ENCODE assay signal across 21 cellular contexts in genomic region chr2:107418713-107419112, GRCh38.
DNase-seq lines count a peak whose midpoint lies in the region; ATAC-seq and TF ChIP-seq lines count a peak whose summit lies in the region.
"Had no signal": no experiment of that assay in that cellular context is flagged by ENCODE, and none has a peak within 500 bp of the region (broad histone marks: within the 10 kb centered on the region; RNA-seq: fewer than 3 reads in every experiment).

No MANE protein-coding gene starts in this region.

- no peaks in the 10 kb centered on the region for H3K9me3 ChIP-seq in CD8-positive, alpha-beta T cell (ENCODE audit: low read length)

- no peaks in the 10 kb centered on the region for H3K27me3 Mint-ChIP-seq in CD8-positive, alpha-beta T cell (ENCODE audit: low read depth)
- H3K27me3 Mint-ChIP-seq: B cell; CD4-positive, CD25-positive, alpha-beta regulatory T cell; T-cell had no signal

- H3K36me3 ChIP-seq in CD8-positive, alpha-beta T cell (ENCODE audit: insufficient read depth, low read length) = no peaks in the 10 kb centered on the region

- H3K4me1 ChIP-seq in CD8-positive, alpha-beta T cell (ENCODE audit: insufficient read depth, low read length) = no peaks in the 10 kb centered on the region

- no peak overlapping the region for H3K4me3 Mint-ChIP-seq in CD8-positive, alpha-beta T cell
- H3K4me3 Mint-ChIP-seq: B cell; CD4-positive, CD25-positive, alpha-beta regulatory T cell; T-cell had no signal

- H3K27ac Mint-ChIP-seq in CD8-positive, alpha-beta T cell = no peak overlapping the region
- H3K27ac Mint-ChIP-seq: B cell; CD4-positive, CD25-positive, alpha-beta regulatory T cell; T-cell had no signal

- H3K27me3 ChIP-seq in CD8-positive, alpha-beta T cell (ENCODE audit: insufficient read depth, low read length) = no peaks in the 10 kb centered on the region

- H3K27ac ChIP-seq in caudate nucleus (ENCODE audit: low read depth, low read length) = no peak overlapping the region
- H3K27ac ChIP-seq in CD8-positive, alpha-beta T cell (ENCODE audit: low read depth, low read length) = no peak overlapping the region
- H3K27ac ChIP-seq: GM23248, RWPE1 had no signal

- DNase-seq in Ammon's horn (ENCODE audit: low spot score) (peak; percentile 4), DMS 273 treated with DMSO at 0.1 percent for 48 hours (lab: John Stamatoyannopoulos, UW) (peak; percentile 44), left kidney (ENCODE audit: low read depth, low spot score) (peak; percentile 17), caudate nucleus (lab: John Stamatoyannopoulos, UW) (no peak), LoVo (ENCODE audit: low spot score) (no peak)
- no peak for DNase-seq in CD8-positive, alpha-beta T cell
- DNase-seq: Calu3; CD4-positive, CD25-positive, alpha-beta regulatory T cell; GDM1; GM23248; HCEC 1CT; NCI-H1048; NCI-H1436 treated with DMSO at 0.1 percent for 48 hours; NCI-H2029 treated with DMSO at 0.1 percent for 48 hours; NCI-H2227 treated with DMSO at 0.1 percent for 48 hours; T-cell had no signal

- intact Hi-C loops in CD8-positive, alpha-beta T cell (cut with DNase I, micrococcal nuclease) = no loop called here

- CTCF ChIA-PET in CD8-positive, alpha-beta T cell (lab: Charles Lee) = no interaction called here

- H3K4me3 ChIP-seq in CD8-positive, alpha-beta T cell (ENCODE audit: low read depth, low read length) = no peak overlapping the region
- H3K4me3 ChIP-seq: GM12878, GM23248, K562 had no signal

- no peaks in the 10 kb centered on the region for H3K4me1 Mint-ChIP-seq in CD8-positive, alpha-beta T cell (ENCODE audit: low read depth)
- H3K4me1 Mint-ChIP-seq: B cell; CD4-positive, CD25-positive, alpha-beta regulatory T cell; T-cell had no signal

- H3K9me3 Mint-ChIP-seq in CD8-positive, alpha-beta T cell = no peaks in the 10 kb centered on the region

- POLR2A ChIA-PET in CD8-positive, alpha-beta T cell (lab: Charles Lee) = no interaction called here

- H3K36me3 Mint-ChIP-seq in CD8-positive, alpha-beta T cell = no peaks in the 10 kb centered on the region
- H3K36me3 Mint-ChIP-seq: CD4-positive, CD25-positive, alpha-beta regulatory T cell; T-cell had no signal

- peak; percentile 27; the same call in 1 of the 3 replicates for ATAC-seq in SK-N-SH treated with all-trans-retinoic acid at 6 μM for 48 hours
- no peak for ATAC-seq in CD8-positive, alpha-beta T cell
- ATAC-seq: GM12878, K562, T-cell had no signal

- TF ChIP-seq CTCF in CD8-positive, alpha-beta T cell (IDR thresholded peaks at IDR 0.05) = no peak

TF ChIP-seq in SK-N-SH treated with all-trans-retinoic acid at 6 μM for 48 hours, 23 proteins besides CTCF, POLR2A, EP300 and RAD21:
- no peak for TF ChIP-seq CREB5 (CRISPR knock-in tag; IDR thresholded peaks at IDR 0.05; ENCODE audit: low read depth)
- TF ChIP-seq CSRNP3 (CRISPR knock-in tag; IDR thresholded peaks at IDR 0.05) = no peak
- no peak for TF ChIP-seq ZC3H10 (CRISPR knock-in tag; IDR thresholded peaks at IDR 0.05)
- TF ChIP-seq ZNF70 (CRISPR knock-in tag; IDR thresholded peaks at IDR 0.05) = no peak
- TF ChIP-seq OSR1 (CRISPR knock-in tag; IDR thresholded peaks at IDR 0.05) = no peak
- TF ChIP-seq PATZ1 (CRISPR knock-in tag; IDR thresholded peaks at IDR 0.05; ENCODE audit: borderline replicate concordance) = no peak
TF ChIP-seq in SK-N-SH treated with all-trans-retinoic acid at 6 μM for 48 hours: peak in this region for 0.

Comparison
In these comparisons a context has a peak if more than half of its experiments do, and no peak if none do; other contexts are left out.
1. DNase-seq: peak in Ammon's horn (single experiment), DMS 273 treated with DMSO at 0.1 percent for 48 hours (single experiment) and left kidney (single experiment); none in caudate nucleus (0 of 61), CD8-positive, alpha-beta T cell (0 of 7) and LoVo (single experiment).